ENCODE assay signal across 1 cellular context in the genomic region with DNA sequence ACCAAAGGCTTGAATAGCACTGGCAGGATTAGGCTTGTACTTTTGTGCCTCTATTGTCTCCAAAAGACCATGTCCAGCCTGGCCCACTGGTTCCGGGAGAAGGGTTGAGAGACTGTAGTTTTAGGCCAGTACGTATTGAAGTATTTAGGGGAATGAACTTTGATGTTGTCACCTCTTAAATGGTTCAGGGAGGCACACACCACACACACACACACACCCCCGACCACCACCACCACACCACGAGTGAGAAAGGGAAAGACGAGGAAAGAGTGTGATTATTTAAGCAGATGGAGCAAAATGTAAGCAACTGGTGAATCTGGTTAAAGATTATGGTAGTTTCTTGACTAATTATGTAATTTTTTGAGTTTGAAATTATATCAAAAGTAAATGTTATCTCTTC.
TF ChIP-seq lines count a peak whose summit lies in the region.

No MANE protein-coding gene starts in this region.

TF ChIP-seq in GM23338, 12 proteins besides CTCF, POLR2A, EP300 and RAD21 (continued from another document):
- TF ChIP-seq EZH2phosphoT487 (IDR thresholded peaks at IDR 0.05; ENCODE audit: unreplicated experiment) (no peak), STAT1 (IDR thresholded peaks at IDR 0.05; ENCODE audit: unreplicated experiment) (no peak), REST (IDR thresholded peaks at IDR 0.05; ENCODE audit: unreplicated experiment) (no peak), EZH2 (IDR thresholded peaks at IDR 0.05; ENCODE audit: low read depth, unreplicated experiment) (no peak), ZNF331 (CRISPR knock-in tag; IDR thresholded peaks at IDR 0.05; ENCODE audit: low read depth) (no peak), JUNB (IDR thresholded peaks at IDR 0.05; ENCODE audit: unreplicated experiment) (no peak), ETS1 (IDR thresholded peaks at IDR 0.05) (no peak), CREB1 (CRISPR knock-in tag; IDR thresholded peaks at IDR 0.05; ENCODE audit: low read depth) (no peak), POLR2AphosphoS5 (IDR thresholded peaks at IDR 0.05; ENCODE audit: low read depth) (no peak)
- TF ChIP-seq, protein P1, sequence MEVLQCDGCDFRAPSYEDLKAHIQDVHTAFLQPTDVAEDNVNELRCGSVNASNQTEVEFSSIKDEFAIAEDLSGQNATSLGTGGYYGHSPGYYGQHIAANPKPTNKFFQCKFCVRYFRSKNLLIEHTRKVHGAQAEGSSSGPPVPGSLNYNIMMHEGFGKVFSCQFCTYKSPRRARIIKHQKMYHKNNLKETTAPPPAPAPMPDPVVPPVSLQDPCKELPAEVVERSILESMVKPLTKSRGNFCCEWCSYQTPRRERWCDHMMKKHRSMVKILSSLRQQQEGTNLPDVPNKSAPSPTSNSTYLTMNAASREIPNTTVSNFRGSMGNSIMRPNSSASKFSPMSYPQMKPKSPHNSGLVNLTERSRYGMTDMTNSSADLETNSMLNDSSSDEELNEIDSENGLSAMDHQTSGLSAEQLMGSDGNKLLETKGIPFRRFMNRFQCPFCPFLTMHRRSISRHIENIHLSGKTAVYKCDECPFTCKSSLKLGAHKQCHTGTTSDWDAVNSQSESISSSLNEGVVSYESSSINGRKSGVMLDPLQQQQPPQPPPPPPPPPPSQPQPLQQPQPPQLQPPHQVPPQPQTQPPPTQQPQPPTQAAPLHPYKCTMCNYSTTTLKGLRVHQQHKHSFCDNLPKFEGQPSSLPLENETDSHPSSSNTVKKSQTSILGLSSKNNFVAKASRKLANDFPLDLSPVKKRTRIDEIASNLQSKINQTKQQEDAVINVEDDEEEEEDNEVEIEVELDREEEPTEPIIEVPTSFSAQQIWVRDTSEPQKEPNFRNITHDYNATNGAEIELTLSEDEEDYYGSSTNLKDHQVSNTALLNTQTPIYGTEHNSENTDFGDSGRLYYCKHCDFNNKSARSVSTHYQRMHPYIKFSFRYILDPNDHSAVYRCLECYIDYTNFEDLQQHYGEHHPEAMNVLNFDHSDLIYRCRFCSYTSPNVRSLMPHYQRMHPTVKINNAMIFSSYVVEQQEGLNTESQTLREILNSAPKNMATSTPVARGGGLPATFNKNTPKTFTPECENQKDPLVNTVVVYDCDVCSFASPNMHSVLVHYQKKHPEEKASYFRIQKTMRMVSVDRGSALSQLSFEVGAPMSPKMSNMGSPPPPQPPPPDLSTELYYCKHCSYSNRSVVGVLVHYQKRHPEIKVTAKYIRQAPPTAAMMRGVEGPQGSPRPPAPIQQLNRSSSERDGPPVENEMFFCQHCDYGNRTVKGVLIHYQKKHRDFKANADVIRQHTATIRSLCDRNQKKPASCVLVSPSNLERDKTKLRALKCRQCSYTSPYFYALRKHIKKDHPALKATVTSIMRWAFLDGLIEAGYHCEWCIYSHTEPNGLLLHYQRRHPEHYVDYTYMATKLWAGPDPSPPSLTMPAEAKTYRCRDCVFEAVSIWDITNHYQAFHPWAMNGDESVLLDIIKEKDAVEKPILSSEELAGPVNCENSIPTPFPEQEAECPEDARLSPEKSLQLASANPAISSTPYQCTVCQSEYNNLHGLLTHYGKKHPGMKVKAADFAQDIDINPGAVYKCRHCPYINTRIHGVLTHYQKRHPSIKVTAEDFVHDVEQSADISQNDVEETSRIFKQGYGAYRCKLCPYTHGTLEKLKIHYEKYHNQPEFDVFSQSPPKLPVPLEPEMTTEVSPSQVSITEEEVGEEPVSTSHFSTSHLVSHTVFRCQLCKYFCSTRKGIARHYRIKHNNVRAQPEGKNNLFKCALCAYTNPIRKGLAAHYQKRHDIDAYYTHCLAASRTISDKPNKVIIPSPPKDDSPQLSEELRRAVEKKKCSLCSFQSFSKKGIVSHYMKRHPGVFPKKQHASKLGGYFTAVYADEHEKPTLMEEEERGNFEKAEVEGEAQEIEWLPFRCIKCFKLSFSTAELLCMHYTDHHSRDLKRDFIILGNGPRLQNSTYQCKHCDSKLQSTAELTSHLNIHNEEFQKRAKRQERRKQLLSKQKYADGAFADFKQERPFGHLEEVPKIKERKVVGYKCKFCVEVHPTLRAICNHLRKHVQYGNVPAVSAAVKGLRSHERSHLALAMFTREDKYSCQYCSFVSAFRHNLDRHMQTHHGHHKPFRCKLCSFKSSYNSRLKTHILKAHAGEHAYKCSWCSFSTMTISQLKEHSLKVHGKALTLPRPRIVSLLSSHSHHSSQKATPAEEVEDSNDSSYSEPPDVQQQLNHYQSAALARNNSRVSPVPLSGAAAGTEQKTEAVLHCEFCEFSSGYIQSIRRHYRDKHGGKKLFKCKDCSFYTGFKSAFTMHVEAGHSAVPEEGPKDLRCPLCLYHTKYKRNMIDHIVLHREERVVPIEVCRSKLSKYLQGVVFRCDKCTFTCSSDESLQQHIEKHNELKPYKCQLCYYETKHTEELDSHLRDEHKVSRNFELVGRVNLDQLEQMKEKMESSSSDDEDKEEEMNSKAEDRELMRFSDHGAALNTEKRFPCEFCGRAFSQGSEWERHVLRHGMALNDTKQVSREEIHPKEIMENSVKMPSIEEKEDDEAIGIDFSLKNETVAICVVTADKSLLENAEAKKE (CRISPR knock-in tag; IDR thresholded peaks at IDR 0.05): no peak
TF ChIP-seq in GM23338: peak in this region for 0.
